Comparison of ENCODE assay signal across 10 cellular contexts in the genomic region with DNA sequence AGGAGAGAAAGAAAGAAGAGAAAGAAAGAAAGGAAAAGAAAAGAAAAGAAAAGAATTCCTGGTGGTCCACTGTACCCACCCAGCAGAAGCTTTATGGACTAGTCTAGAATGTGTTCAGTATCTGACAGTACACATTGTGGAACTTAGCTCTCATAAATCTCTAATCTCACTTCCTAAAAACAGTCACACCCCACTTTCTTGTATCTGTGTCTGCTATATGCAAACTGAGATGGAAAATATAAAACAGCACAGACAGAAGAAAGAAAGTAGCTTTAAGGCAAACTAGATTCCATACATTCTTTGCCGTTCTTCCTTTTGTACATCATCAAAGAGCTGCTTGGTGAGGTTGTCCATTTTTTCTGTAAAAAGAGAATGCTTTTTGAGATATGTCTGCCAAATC.
DNase-seq lines count a peak whose midpoint lies in the region; ATAC-seq and TF ChIP-seq lines count a peak whose summit lies in the region.
"Had no signal": no experiment of that assay in that cellular context is flagged by ENCODE, and none has a peak within 500 bp of the region (broad histone marks: within the 10 kb centered on the region; RNA-seq: fewer than 3 reads in every experiment).

No MANE protein-coding gene starts in this region.

- 0 out of 2 replicates have a peak, but pooled peaks have one; percentile 15 for TF ChIP-seq POLR2A in Raji (IDR thresholded peaks at IDR 0.05; ENCODE audit: insufficient read depth, low read depth, low read length)

- DNase-seq in CD1c-positive myeloid dendritic cell (ENCODE audit: extremely low spot score) (peak; percentile 61), NCI-H2227 (lab: John Stamatoyannopoulos, UW; ENCODE audit: unreplicated experiment) (no peak), KBM-7 (no peak)
- no peak for DNase-seq in stimulated activated CD4-positive, alpha-beta T cell treated with anti-CD3 and anti-CD28 coated beads, Interleukin-4, amount 100 ng/mL, for 4 hours
- no peak for DNase-seq in effector CD4-positive, alpha-beta T cell
- DNase-seq: HCEC 1CT, NCI-H774 had no signal

- ATAC-seq in GM19328 (IDR thresholded peaks at IDR 0.05; ENCODE audit: unreplicated experiment) = peak; percentile 50
- ATAC-seq in HG03039 (IDR thresholded peaks at IDR 0.05; ENCODE audit: unreplicated experiment) = peak; percentile 43

- in situ Hi-C loops in KBM-7 (cut with MboI; ENCODE audit: low pct_unique_long_range_greater_than_20kb, low sequenced_read_pairs) = no loop called here
